Comparison of ENCODE assay signal across 8 cellular contexts in the genomic region with DNA sequence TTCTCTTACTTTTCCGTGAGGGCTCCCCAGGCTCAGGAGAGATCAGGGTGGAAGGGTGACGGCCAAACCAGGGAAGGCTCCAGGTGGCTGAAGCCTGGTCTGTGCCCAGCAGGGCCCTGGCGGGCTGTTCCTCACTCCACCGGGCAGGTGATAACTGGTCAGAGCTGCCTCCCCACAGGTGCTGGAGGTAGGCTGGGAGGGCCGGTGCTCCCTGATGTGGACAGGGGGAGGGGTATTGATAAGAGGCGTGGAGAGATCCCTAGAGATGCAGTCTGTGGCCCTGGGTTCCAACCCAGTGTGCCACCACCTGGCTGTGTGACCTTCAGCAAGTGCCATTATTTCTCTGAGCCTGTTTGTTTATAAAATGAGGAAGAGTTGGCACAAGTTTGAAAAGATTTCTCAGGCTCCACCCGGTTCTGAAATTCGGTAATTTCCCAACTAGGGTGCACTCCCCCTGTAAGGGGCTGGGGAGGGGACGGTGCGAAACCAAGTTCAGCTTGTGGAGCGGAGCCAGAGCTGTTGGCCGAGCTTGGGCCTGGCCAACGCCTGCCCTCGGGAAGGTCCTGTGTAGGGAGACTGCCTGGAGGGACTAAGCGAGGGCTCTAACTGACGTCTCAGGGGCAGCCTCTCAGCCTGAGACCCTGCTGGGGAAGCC. TPM values are rescaled to one million over a fixed set of nuclear protein-coding genes. Genes with fewer than 3 reads are reported as not detected.
DNase-seq lines count a peak whose midpoint lies in the region; ATAC-seq and TF ChIP-seq lines count a peak whose summit lies in the region.

No MANE protein-coding gene starts in this region.

- ATAC-seq in naive B cell (ENCODE audit: low read depth in 2 of 2) (peak; percentile 54 to 57), GM18519 (IDR thresholded peaks at IDR 0.05; ENCODE audit: low FRiP score, unreplicated experiment) (no peak), GM21526 (IDR thresholded peaks at IDR 0.05; ENCODE audit: low FRiP score, unreplicated experiment) (no peak)

- H3K9me3 ChIP-seq in OCI-LY7 (ENCODE audit: low read length) (no peaks in the 10 kb centered on the region), endocrine pancreas (ENCODE audit: control insufficient read depth, low read length) (no peaks in the 10 kb centered on the region)

- H3K4me1 ChIP-seq in OCI-LY7 (ENCODE audit: insufficient read depth, low read length, poor library complexity, severe bottlenecking) (peaks cover 43% of the 10 kb centered on the region), endocrine pancreas (ENCODE audit: control insufficient read depth, insufficient read depth, low read length) (no peaks in the 10 kb centered on the region)

- peak overlapping the region; percentile 96 to 100 (median 99) for H3K27ac Mint-ChIP-seq in naive B cell

- peak overlapping the region; percentile 90 to 99 (median 96) for H3K4me3 Mint-ChIP-seq in naive B cell

- intact Hi-C loops in OCI-LY7 (cut with micrococcal nuclease; ENCODE audit: unreplicated experiment), result loop anchor here (2.0 kb wide), 2 partner anchors 13 to 25 kb away; no protein-coding TSS in a partner anchor

- no peaks in the 10 kb centered on the region for H4K20me1 ChIP-seq in OCI-LY7 (ENCODE audit: insufficient read depth, low read length)

- H3K36me3 ChIP-seq in OCI-LY7 (ENCODE audit: insufficient read depth, low read length), result peaks cover 24% of the 10 kb centered on the region
- peaks cover 10% of the 10 kb centered on the region for H3K36me3 ChIP-seq in endocrine pancreas (ENCODE audit: control insufficient read depth, insufficient read depth, low read length)

- DNase-seq in NCI-H2107 treated with DMSO at 0.1 percent for 48 hours (lab: John Stamatoyannopoulos, UW; ENCODE audit: unreplicated experiment) (peak; percentile 31), NCI-H2107 (lab: John Stamatoyannopoulos, UW) (no peak), OCI-LY7 (ENCODE audit: low spot score) (peak; percentile 17), naive B cell (peak; percentile 83), NCI-H524 treated with DMSO at 0.1 percent for 48 hours (lab: John Stamatoyannopoulos, UW) (no peak)

- POLR2A ChIA-PET in OCI-LY7 (lab: Charles Lee), result interaction anchor here (0.7 to 1.4 kb wide), 6 partner anchors 9 to 31 kb away, joined by 3 to 10 read pairs (median 3); no protein-coding TSS in a partner anchor

- no peaks in the 10 kb centered on the region for H3K9me2 ChIP-seq in OCI-LY7 (ENCODE audit: insufficient read depth, low read length)

- peak overlapping the region; percentile 66 for H3K27ac ChIP-seq in OCI-LY7 (ENCODE audit: low read depth, low read length, poor library complexity, severe bottlenecking)

- no peaks in the 10 kb centered on the region for H3K9me3 Mint-ChIP-seq in naive B cell

- CTCF ChIA-PET in OCI-LY7 (lab: Charles Lee; ENCODE audit: unreplicated experiment), result interaction anchor here (0.7 kb wide), 1 partner anchor 25 kb away, joined by 3 read pairs; no protein-coding TSS in a partner anchor

- no peaks in the 10 kb centered on the region for H3K27me3 Mint-ChIP-seq in naive B cell

- BruUV-seq in OCI-LY7 (replicated peaks; lab: Mats Ljungman, UMichigan), result no TSS peak

- no peaks in the 10 kb centered on the region for H3K27me3 ChIP-seq in endocrine pancreas (ENCODE audit: control insufficient read depth, insufficient read depth, low read length)

- H3K36me3 Mint-ChIP-seq in naive B cell, result no peaks in the 10 kb centered on the region

- H3K4me1 Mint-ChIP-seq in naive B cell, result peaks cover 44 to 60% (median 54%) of the 10 kb centered on the region in 3 donors

- TF ChIP-seq CTCF in OCI-LY7 (conservative IDR thresholded peaks at IDR 0.05; ENCODE audit: low read length), result no peak

- no peaks in the 10 kb centered on the region; the same call in 1 of the 2 replicates for H3K79me2 ChIP-seq in OCI-LY7 (ENCODE audit: insufficient read depth, low read depth, low read length)

- H3K4me2 ChIP-seq in OCI-LY7 (ENCODE audit: low read length), result peak overlapping the region; percentile 85

- H3K4me3 ChIP-seq in OCI-LY7 (ENCODE audit: low read depth, low read length, poor library complexity, severe bottlenecking) (peak overlapping the region; percentile 68), endocrine pancreas (ENCODE audit: control insufficient read depth, insufficient read depth, low read length) (no peak overlapping the region)

- H2AFZ ChIP-seq in OCI-LY7 (ENCODE audit: low read length), result peak overlapping the region; percentile 30; the same call in 1 of the 2 replicates

- peak overlapping the region; percentile 87 for H3K9ac ChIP-seq in endocrine pancreas (ENCODE audit: control insufficient read depth, insufficient read depth, low read length)

RNA-seq across cellular contexts. Expression of a gene that starts 1.0 kb away (rescaled TPM):
- total RNA-seq in OCI-LY7 (2014; rRNA removed; shearing (Covaris generic)), result 25.3 and 29.3 TPM in 2 replicates
- 28.1 and 29.0 TPM in 2 replicates for total RNA-seq in OCI-LY7 (2022)
- polyA plus RNA-seq in naive B cell (ENCODE audit: low read depth in 6 of 6), result 10 to 100 TPM in 4 of 6 donors, 1 to 10 TPM in 2; 6.7 to 24.9 (median 12.6) TPM

RNA-seq across cellular contexts. Expression of a gene that starts 19.5 kb away (rescaled TPM):
- 53.9 and 65.5 TPM in 2 replicates for total RNA-seq in OCI-LY7 (2014; rRNA removed; shearing (Covaris generic))
- 30.7 and 38.0 TPM in 2 replicates for total RNA-seq in OCI-LY7 (2022)
- 10 to 100 TPM; 20.1 to 35.5 (median 24.4) TPM for polyA plus RNA-seq in naive B cell (ENCODE audit: low read depth in 6 of 6)

RNA-seq across cellular contexts. Expression of a gene that starts 29.3 kb away (rescaled TPM):
- total RNA-seq in OCI-LY7 (2014; rRNA removed; shearing (Covaris generic)), result not detected in 2 replicates
- total RNA-seq in OCI-LY7 (2022), result not detected in 2 replicates
- not detected for polyA plus RNA-seq in naive B cell (ENCODE audit: low read depth in 6 of 6)

RNA-seq across cellular contexts. Expression of a gene that starts 43.5 kb away (rescaled TPM):
- total RNA-seq in OCI-LY7 (2014; rRNA removed; shearing (Covaris generic)), result 0.41 and 0.66 TPM in 2 replicates
- 0.89 and 1.3 TPM in 2 replicates for total RNA-seq in OCI-LY7 (2022)
- polyA plus RNA-seq in naive B cell (ENCODE audit: low read depth in 6 of 6), result 10 to 100 TPM in 5 of 6 donors, 1 to 10 TPM in 1; 2.9 to 28.7 (median 16.9) TPM

Comparison
In these comparisons a context has a peak if more than half of its experiments do, and no peak if none do; other contexts are left out.
1. DNase-seq: peak in NCI-H2107 treated with DMSO at 0.1 percent for 48 hours (single experiment), OCI-LY7 (single experiment) and naive B cell (single experiment); none in NCI-H2107 (single experiment) and NCI-H524 treated with DMSO at 0.1 percent for 48 hours (single experiment).
2. ATAC-seq: peak in naive B cell (2 of 2); none in GM18519 (single experiment) and GM21526 (single experiment).